ENCODE assay signal across 17 cellular contexts in genomic region chr17:77928519-77929179, GRCh38.
"Had no signal": no experiment of that assay in that cellular context is flagged by ENCODE, and none has a peak within 500 bp of the region (broad histone marks: within the 10 kb centered on the region; RNA-seq: fewer than 3 reads in every experiment).

No MANE protein-coding gene starts in this region.

- DNase-seq: activated CD4-positive, alpha-beta T cell treated with anti-CD3 and anti-CD28 coated beads for 36 hours; activated CD8-positive, alpha-beta memory T cell treated with anti-CD3 and anti-CD28 coated beads, Interleukin-2, amount 50 U/mL, for 48 hours; activated CD8-positive, alpha-beta T cell treated with anti-CD3 and anti-CD28 coated beads, Interleukin-2, amount 10 ng/mL, durations not matched to agents 7 days and 5 days; activated naive CD4-positive, alpha-beta T cell treated with Interleukin-2 at 50 U/mL for 16 hours; activated naive CD8-positive, alpha-beta T cell treated with anti-CD3 and anti-CD28 coated beads, Interleukin-2, amount 50 U/mL, for 24 hours; caudate nucleus; effector memory CD4-positive, alpha-beta T cell; immature natural killer cell; left colon; naive B cell; stimulated activated naive B cell treated with anti-CD40 and anti-IgM and Interleukin-4, amounts not matched to agents 10 μg/mL and 1 μg/mL and 100 μg/mL, for 72 hours; T1000; transverse colon had no signal

- H3K27ac Mint-ChIP-seq: activated CD8-positive, alpha-beta T cell treated with anti-CD3 and anti-CD28 coated beads, Interleukin-2, amount 10 ng/mL, durations not matched to agents 7 days and 5 days; activated naive CD8-positive, alpha-beta T cell treated with anti-CD3 and anti-CD28 coated beads, Interleukin-2, amount 50 U/mL, for 24 hours; activated T-helper 1 cell treated with anti-CD3 and anti-CD28 coated beads, Interleukin-12 subunit alpha, Interleukin-12 subunit beta, Interleukin-2, Interleukin-4 antibody, amounts not matched to agents 30 ng/mL and 10 ng/mL and 1 ng/mL, durations not matched to agents 14 hours and 24 hours and 36 hours; immature natural killer cell; stimulated activated naive B cell treated with anti-CD40 and anti-IgM and Interleukin-4, amounts not matched to agents 10 μg/mL and 1 μg/mL and 100 μg/mL, for 72 hours had no signal

- H3K36me3 Mint-ChIP-seq: immature natural killer cell; stimulated activated naive B cell treated with anti-CD40 and anti-IgM and Interleukin-4, amounts not matched to agents 10 μg/mL and 1 μg/mL and 100 μg/mL, for 72 hours had no signal

- H3K4me1 ChIP-seq: transverse colon had no signal

- H3K4me3 ChIP-seq: lung, right atrium auricular region, smooth muscle cell, transverse colon had no signal

- H3K36me3 ChIP-seq: right atrium auricular region, transverse colon had no signal

- H3K9me3 ChIP-seq: right atrium auricular region, transverse colon had no signal

- H3K27me3 Mint-ChIP-seq: activated CD4-positive, alpha-beta T cell treated with anti-CD3 and anti-CD28 coated beads for 36 hours had no signal

- H3K9me3 Mint-ChIP-seq: activated naive CD8-positive, alpha-beta T cell treated with anti-CD3 and anti-CD28 coated beads, Interleukin-2, amount 50 U/mL, for 24 hours; activated T-helper 1 cell treated with anti-CD3 and anti-CD28 coated beads, Interleukin-12 subunit alpha, Interleukin-12 subunit beta, Interleukin-2, Interleukin-4 antibody, amounts not matched to agents 30 ng/mL and 10 ng/mL and 1 ng/mL, durations not matched to agents 14 hours and 24 hours and 36 hours; immature natural killer cell; stimulated activated naive B cell treated with anti-CD40 and anti-IgM and Interleukin-4, amounts not matched to agents 10 μg/mL and 1 μg/mL and 100 μg/mL, for 72 hours had no signal

- H3K4me2 ChIP-seq: smooth muscle cell had no signal

- H3K4me3 Mint-ChIP-seq: activated CD4-positive, alpha-beta T cell treated with anti-CD3 and anti-CD28 coated beads for 36 hours; activated CD8-positive, alpha-beta T cell treated with anti-CD3 and anti-CD28 coated beads, Interleukin-2, amount 10 ng/mL, durations not matched to agents 7 days and 5 days; activated naive CD8-positive, alpha-beta T cell treated with anti-CD3 and anti-CD28 coated beads, Interleukin-2, amount 50 U/mL, for 24 hours; activated T-helper 1 cell treated with anti-CD3 and anti-CD28 coated beads, Interleukin-12 subunit alpha, Interleukin-12 subunit beta, Interleukin-2, Interleukin-4 antibody, amounts not matched to agents 30 ng/mL and 10 ng/mL and 1 ng/mL, durations not matched to agents 14 hours and 24 hours and 36 hours; immature natural killer cell; stimulated activated naive B cell treated with anti-CD40 and anti-IgM and Interleukin-4, amounts not matched to agents 10 μg/mL and 1 μg/mL and 100 μg/mL, for 72 hours had no signal

- H3K27me3 ChIP-seq: right atrium auricular region had no signal
